18 cellular contexts compared by ENCODE assay signal in the genomic region with DNA sequence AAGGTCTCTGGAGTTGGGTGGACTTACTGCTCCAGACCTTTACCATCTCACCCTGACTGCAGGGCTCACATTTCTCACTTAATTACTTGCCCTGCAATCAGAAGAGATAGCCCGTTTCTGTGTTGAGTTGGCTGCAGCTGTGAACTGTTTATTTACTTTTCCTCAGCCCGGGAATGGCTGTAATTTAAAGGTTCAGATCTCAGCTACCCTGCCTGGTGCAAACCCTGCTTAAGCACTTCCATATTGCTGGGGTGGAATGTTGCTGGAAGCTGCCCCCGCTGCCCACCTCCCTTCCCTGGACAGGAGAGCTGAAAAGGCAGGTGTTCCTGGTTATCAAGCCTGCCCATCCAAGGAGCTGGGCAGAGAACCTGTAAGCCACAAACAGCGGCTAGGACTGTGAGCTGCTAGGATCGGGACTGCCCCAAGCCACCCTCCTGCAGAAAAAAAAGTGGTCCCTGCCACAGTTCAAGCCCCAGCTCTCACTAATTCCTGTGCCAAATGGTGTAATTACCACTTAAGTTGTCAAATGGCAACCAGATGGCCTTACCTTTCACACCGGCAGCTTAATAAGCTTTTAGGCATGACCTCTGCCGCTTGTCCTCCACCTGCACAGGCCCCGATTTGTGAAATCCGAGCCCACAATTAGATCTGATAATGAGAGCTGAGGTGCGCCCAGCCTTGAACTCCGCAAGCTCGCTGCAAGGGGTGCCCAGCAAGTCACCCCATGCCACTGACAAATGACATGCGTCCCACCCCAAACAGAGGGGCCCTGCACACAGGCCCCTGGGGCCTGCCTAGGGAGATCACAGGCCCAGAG.
DNase-seq lines count a peak whose midpoint lies in the region; ATAC-seq, FAIRE-seq and TF ChIP-seq lines count a peak whose summit lies in the region.
"Had no signal": no experiment of that assay in that cellular context is flagged by ENCODE, and none has a peak within 500 bp of the region (broad histone marks: within the 10 kb centered on the region; RNA-seq: fewer than 3 reads in every experiment).

No MANE protein-coding gene starts in this region.

- peak; percentile 31 for FAIRE-seq in HTR-8/SVneo (lab: Jason Lieb, UNC)

- no peaks in the 10 kb centered on the region for H3K36me3 ChIP-seq in mucosa of descending colon (ENCODE audit: low read depth)
- H3K36me3 ChIP-seq: tibial nerve had no signal

- TF ChIP-seq CTCF in fibroblast of villous mesenchyme (IDR thresholded peaks at IDR 0.05; ENCODE audit: insufficient read depth, low read depth, low read length) = no peak
- no peak for TF ChIP-seq CTCF in mucosa of descending colon (IDR thresholded peaks at IDR 0.05)

- no peaks in the 10 kb centered on the region for H3K4me1 ChIP-seq in mucosa of descending colon (ENCODE audit: low read depth)
- H3K4me1 ChIP-seq: psoas muscle had no signal

- no peak overlapping the region for H3K4me3 ChIP-seq in fibroblast of villous mesenchyme (ENCODE audit: low read depth, low read length)
- H3K4me3 ChIP-seq in mucosa of descending colon = no peak overlapping the region
- H3K4me3 ChIP-seq: psoas muscle, tibial nerve had no signal

- intact Hi-C loops in mucosa of descending colon (cut with DNase I, micrococcal nuclease) = no loop called here

- DNase-seq in Daoy (ENCODE audit: low read depth) = peak; percentile 26
- DNase-seq in HTR-8/SVneo (ENCODE audit: insufficient read length, low spot score) = no peak
- peak; percentile 40 for DNase-seq in NCI-H82 treated with DMSO at 0.1 percent for 48 hours (lab: John Stamatoyannopoulos, UW; ENCODE audit: unreplicated experiment)
- DNase-seq in fibroblast of villous mesenchyme (ENCODE audit: low read depth) = peak; percentile 34
- DNase-seq in mucosa of descending colon = no peak
- no peak for DNase-seq in T1000 (lab: John Stamatoyannopoulos, UW)
- DNase-seq: AML-193; amygdala; Calu3; KG1; NCI-H774; psoas muscle; RPMI8226; stimulated activated naive B cell treated with anti-CD40 and anti-IgM and Interleukin-4, amounts not matched to agents 10 μg/mL and 1 μg/mL and 100 μg/mL, for 72 hours; T-helper 1 cell had no signal

- no peaks in the 10 kb centered on the region for H3K9me3 ChIP-seq in mucosa of descending colon
- H3K9me3 ChIP-seq: psoas muscle, tibial nerve had no signal

- ATAC-seq in GM21717 (IDR thresholded peaks at IDR 0.05; ENCODE audit: unreplicated experiment) (no peak), HG03565 (IDR thresholded peaks at IDR 0.05; ENCODE audit: unreplicated experiment) (no peak), mucosa of descending colon (no peak)
- ATAC-seq: psoas muscle; stimulated activated naive B cell treated with anti-CD40 and anti-IgM and Interleukin-4, amounts not matched to agents 10 μg/mL and 1 μg/mL and 100 μg/mL, for 72 hours had no signal

Comparison
In these comparisons a context has a peak if more than half of its experiments do, and no peak if none do; other contexts are left out.
1. DNase-seq: peak in Daoy (single experiment), NCI-H82 treated with DMSO at 0.1 percent for 48 hours (single experiment) and fibroblast of villous mesenchyme (single experiment); none in HTR-8/SVneo (single experiment), mucosa of descending colon (0 of 3) and T1000 (single experiment).